In the genomic region with DNA sequence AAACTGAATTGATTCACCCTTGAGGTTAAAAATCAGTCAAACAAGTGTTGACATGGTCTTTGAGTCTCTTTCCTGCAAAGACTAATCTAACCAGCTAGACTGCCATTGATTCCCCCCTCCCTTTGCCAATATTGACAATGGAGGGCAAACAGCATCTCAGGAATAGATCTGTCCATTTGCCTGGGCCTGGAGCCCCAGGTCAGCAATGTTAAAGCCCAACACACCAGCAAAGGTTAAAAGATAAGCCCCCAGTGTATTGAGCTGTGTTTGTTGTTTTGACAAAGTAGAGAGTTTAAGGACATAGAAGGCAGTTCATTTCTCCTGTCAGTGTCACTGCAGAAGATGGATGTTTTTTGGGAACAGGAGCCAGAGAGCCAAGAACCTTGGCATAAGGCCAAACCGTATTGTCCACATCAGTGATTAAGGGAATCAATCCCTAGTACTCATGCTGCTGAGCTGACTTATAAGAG, we compare ENCODE assay signal across 1 cellular context.
TF ChIP-seq lines count a peak whose summit lies in the region.

No MANE protein-coding gene starts in this region.

TF ChIP-seq in HepG2, 621 proteins besides CTCF, POLR2A, EP300 and RAD21 (continued from another document and continues in another):
- TF ChIP-seq, protein P1, sequence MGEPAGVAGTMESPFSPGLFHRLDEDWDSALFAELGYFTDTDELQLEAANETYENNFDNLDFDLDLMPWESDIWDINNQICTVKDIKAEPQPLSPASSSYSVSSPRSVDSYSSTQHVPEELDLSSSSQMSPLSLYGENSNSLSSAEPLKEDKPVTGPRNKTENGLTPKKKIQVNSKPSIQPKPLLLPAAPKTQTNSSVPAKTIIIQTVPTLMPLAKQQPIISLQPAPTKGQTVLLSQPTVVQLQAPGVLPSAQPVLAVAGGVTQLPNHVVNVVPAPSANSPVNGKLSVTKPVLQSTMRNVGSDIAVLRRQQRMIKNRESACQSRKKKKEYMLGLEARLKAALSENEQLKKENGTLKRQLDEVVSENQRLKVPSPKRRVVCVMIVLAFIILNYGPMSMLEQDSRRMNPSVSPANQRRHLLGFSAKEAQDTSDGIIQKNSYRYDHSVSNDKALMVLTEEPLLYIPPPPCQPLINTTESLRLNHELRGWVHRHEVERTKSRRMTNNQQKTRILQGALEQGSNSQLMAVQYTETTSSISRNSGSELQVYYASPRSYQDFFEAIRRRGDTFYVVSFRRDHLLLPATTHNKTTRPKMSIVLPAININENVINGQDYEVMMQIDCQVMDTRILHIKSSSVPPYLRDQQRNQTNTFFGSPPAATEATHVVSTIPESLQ (CRISPR knock-in tag; conservative IDR thresholded peaks at IDR 0.05): 0 out of 2 replicates have a peak, but pooled peaks have one; percentile 44
- no peak for TF ChIP-seq CENPT (CRISPR knock-in tag; IDR thresholded peaks at IDR 0.05; ENCODE audit: low read depth)
- TF ChIP-seq RFXANK (CRISPR knock-in tag; IDR thresholded peaks at IDR 0.05): no peak
- TF ChIP-seq, protein P2, sequence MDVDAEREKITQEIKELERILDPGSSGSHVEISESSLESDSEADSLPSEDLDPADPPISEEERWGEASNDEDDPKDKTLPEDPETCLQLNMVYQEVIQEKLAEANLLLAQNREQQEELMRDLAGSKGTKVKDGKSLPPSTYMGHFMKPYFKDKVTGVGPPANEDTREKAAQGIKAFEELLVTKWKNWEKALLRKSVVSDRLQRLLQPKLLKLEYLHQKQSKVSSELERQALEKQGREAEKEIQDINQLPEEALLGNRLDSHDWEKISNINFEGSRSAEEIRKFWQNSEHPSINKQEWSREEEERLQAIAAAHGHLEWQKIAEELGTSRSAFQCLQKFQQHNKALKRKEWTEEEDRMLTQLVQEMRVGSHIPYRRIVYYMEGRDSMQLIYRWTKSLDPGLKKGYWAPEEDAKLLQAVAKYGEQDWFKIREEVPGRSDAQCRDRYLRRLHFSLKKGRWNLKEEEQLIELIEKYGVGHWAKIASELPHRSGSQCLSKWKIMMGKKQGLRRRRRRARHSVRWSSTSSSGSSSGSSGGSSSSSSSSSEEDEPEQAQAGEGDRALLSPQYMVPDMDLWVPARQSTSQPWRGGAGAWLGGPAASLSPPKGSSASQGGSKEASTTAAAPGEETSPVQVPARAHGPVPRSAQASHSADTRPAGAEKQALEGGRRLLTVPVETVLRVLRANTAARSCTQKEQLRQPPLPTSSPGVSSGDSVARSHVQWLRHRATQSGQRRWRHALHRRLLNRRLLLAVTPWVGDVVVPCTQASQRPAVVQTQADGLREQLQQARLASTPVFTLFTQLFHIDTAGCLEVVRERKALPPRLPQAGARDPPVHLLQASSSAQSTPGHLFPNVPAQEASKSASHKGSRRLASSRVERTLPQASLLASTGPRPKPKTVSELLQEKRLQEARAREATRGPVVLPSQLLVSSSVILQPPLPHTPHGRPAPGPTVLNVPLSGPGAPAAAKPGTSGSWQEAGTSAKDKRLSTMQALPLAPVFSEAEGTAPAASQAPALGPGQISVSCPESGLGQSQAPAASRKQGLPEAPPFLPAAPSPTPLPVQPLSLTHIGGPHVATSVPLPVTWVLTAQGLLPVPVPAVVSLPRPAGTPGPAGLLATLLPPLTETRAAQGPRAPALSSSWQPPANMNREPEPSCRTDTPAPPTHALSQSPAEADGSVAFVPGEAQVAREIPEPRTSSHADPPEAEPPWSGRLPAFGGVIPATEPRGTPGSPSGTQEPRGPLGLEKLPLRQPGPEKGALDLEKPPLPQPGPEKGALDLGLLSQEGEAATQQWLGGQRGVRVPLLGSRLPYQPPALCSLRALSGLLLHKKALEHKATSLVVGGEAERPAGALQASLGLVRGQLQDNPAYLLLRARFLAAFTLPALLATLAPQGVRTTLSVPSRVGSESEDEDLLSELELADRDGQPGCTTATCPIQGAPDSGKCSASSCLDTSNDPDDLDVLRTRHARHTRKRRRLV (CRISPR knock-in tag; IDR thresholded peaks at IDR 0.05): no peak
- TF ChIP-seq HIVEP1 (CRISPR knock-in tag; IDR thresholded peaks at IDR 0.05): no peak; the same call in 1 of the 2 replicates
- no peak for TF ChIP-seq ZNF10 (CRISPR knock-in tag; IDR thresholded peaks at IDR 0.05; ENCODE audit: borderline replicate concordance, low read depth)
- TF ChIP-seq GTF3A (CRISPR knock-in tag; conservative IDR thresholded peaks at IDR 0.05): no peak
- peak; percentile 68; the same call in 1 of the 2 replicates for TF ChIP-seq RCOR2 (CRISPR knock-in tag; IDR thresholded peaks at IDR 0.05)
- no peak for TF ChIP-seq TMF1 (CRISPR knock-in tag; IDR thresholded peaks at IDR 0.05; ENCODE audit: low read depth)
- TF ChIP-seq, protein P3, sequence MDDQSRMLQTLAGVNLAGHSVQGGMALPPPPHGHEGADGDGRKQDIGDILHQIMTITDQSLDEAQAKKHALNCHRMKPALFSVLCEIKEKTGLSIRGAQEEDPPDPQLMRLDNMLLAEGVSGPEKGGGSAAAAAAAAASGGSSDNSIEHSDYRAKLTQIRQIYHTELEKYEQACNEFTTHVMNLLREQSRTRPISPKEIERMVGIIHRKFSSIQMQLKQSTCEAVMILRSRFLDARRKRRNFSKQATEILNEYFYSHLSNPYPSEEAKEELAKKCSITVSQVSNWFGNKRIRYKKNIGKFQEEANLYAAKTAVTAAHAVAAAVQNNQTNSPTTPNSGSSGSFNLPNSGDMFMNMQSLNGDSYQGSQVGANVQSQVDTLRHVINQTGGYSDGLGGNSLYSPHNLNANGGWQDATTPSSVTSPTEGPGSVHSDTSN (CRISPR knock-in tag; IDR thresholded peaks at IDR 0.05; ENCODE audit: borderline replicate concordance): no peak
- peak; percentile 71 for TF ChIP-seq FOXC1 (CRISPR knock-in tag; IDR thresholded peaks at IDR 0.05; ENCODE audit: borderline replicate concordance)
- TF ChIP-seq, protein P4, sequence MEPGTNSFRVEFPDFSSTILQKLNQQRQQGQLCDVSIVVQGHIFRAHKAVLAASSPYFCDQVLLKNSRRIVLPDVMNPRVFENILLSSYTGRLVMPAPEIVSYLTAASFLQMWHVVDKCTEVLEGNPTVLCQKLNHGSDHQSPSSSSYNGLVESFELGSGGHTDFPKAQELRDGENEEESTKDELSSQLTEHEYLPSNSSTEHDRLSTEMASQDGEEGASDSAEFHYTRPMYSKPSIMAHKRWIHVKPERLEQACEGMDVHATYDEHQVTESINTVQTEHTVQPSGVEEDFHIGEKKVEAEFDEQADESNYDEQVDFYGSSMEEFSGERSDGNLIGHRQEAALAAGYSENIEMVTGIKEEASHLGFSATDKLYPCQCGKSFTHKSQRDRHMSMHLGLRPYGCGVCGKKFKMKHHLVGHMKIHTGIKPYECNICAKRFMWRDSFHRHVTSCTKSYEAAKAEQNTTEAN (CRISPR knock-in tag; conservative IDR thresholded peaks at IDR 0.05): no peak
- peak; percentile 82 for TF ChIP-seq FOXA1 (IDR thresholded peaks at IDR 0.05)
- TF ChIP-seq FOXA1 (CRISPR knock-in tag; IDR thresholded peaks at IDR 0.05): peak; percentile 86
- TF ChIP-seq ZNF709 (CRISPR knock-in tag; IDR thresholded peaks at IDR 0.05): peak; percentile 56; the same call in 1 of the 2 replicates
- TF ChIP-seq ZNF766 (CRISPR knock-in tag; IDR thresholded peaks at IDR 0.05; ENCODE audit: borderline replicate concordance): no peak
- TF ChIP-seq, protein P5, sequence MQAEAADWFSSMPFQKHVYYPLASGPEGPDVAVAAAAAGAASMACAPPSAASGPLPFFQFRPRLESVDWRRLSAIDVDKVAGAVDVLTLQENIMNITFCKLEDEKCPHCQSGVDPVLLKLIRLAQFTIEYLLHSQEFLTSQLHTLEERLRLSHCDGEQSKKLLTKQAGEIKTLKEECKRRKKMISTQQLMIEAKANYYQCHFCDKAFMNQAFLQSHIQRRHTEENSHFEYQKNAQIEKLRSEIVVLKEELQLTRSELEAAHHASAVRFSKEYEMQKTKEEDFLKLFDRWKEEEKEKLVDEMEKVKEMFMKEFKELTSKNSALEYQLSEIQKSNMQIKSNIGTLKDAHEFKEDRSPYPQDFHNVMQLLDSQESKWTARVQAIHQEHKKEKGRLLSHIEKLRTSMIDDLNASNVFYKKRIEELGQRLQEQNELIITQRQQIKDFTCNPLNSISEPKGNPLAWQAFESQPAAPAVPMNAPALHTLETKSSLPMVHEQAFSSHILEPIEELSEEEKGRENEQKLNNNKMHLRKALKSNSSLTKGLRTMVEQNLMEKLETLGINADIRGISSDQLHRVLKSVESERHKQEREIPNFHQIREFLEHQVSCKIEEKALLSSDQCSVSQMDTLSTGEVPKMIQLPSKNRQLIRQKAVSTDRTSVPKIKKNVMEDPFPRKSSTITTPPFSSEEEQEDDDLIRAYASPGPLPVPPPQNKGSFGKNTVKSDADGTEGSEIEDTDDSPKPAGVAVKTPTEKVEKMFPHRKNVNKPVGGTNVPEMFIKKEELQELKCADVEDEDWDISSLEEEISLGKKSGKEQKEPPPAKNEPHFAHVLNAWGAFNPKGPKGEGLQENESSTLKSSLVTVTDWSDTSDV (CRISPR knock-in tag; IDR thresholded peaks at IDR 0.05): no peak
- no peak for TF ChIP-seq FOXK2 (IDR thresholded peaks at IDR 0.05)
- TF ChIP-seq ZNF644 (CRISPR knock-in tag; IDR thresholded peaks at IDR 0.05; ENCODE audit: low read depth): peak; percentile 76
- TF ChIP-seq SMARCC2 (IDR thresholded peaks at IDR 0.05): no peak
- TF ChIP-seq, protein P6, sequence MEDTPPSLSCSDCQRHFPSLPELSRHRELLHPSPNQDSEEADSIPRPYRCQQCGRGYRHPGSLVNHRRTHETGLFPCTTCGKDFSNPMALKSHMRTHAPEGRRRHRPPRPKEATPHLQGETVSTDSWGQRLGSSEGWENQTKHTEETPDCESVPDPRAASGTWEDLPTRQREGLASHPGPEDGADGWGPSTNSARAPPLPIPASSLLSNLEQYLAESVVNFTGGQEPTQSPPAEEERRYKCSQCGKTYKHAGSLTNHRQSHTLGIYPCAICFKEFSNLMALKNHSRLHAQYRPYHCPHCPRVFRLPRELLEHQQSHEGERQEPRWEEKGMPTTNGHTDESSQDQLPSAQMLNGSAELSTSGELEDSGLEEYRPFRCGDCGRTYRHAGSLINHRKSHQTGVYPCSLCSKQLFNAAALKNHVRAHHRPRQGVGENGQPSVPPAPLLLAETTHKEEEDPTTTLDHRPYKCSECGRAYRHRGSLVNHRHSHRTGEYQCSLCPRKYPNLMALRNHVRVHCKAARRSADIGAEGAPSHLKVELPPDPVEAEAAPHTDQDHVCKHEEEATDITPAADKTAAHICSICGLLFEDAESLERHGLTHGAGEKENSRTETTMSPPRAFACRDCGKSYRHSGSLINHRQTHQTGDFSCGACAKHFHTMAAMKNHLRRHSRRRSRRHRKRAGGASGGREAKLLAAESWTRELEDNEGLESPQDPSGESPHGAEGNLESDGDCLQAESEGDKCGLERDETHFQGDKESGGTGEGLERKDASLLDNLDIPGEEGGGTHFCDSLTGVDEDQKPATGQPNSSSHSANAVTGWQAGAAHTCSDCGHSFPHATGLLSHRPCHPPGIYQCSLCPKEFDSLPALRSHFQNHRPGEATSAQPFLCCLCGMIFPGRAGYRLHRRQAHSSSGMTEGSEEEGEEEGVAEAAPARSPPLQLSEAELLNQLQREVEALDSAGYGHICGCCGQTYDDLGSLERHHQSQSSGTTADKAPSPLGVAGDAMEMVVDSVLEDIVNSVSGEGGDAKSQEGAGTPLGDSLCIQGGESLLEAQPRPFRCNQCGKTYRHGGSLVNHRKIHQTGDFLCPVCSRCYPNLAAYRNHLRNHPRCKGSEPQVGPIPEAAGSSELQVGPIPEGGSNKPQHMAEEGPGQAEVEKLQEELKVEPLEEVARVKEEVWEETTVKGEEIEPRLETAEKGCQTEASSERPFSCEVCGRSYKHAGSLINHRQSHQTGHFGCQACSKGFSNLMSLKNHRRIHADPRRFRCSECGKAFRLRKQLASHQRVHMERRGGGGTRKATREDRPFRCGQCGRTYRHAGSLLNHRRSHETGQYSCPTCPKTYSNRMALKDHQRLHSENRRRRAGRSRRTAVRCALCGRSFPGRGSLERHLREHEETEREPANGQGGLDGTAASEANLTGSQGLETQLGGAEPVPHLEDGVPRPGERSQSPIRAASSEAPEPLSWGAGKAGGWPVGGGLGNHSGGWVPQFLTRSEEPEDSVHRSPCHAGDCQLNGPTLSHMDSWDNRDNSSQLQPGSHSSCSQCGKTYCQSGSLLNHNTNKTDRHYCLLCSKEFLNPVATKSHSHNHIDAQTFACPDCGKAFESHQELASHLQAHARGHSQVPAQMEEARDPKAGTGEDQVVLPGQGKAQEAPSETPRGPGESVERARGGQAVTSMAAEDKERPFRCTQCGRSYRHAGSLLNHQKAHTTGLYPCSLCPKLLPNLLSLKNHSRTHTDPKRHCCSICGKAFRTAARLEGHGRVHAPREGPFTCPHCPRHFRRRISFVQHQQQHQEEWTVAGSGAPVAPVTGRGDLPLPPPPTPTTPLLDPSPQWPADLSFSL (CRISPR knock-in tag; IDR thresholded peaks at IDR 0.05): no peak
- peak; percentile 91 for TF ChIP-seq PHF21A (CRISPR knock-in tag; IDR thresholded peaks at IDR 0.05)
- no peak for TF ChIP-seq ZKSCAN5 (CRISPR knock-in tag; IDR thresholded peaks at IDR 0.05)
- TF ChIP-seq ZNF431 (CRISPR knock-in tag; IDR thresholded peaks at IDR 0.05; ENCODE audit: borderline replicate concordance, low read depth): peak; percentile 51; the same call in 1 of the 2 replicates
- TF ChIP-seq, protein P7, sequence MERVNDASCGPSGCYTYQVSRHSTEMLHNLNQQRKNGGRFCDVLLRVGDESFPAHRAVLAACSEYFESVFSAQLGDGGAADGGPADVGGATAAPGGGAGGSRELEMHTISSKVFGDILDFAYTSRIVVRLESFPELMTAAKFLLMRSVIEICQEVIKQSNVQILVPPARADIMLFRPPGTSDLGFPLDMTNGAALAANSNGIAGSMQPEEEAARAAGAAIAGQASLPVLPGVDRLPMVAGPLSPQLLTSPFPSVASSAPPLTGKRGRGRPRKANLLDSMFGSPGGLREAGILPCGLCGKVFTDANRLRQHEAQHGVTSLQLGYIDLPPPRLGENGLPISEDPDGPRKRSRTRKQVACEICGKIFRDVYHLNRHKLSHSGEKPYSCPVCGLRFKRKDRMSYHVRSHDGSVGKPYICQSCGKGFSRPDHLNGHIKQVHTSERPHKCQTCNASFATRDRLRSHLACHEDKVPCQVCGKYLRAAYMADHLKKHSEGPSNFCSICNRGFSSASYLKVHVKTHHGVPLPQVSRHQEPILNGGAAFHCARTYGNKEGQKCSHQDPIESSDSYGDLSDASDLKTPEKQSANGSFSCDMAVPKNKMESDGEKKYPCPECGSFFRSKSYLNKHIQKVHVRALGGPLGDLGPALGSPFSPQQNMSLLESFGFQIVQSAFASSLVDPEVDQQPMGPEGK (CRISPR knock-in tag; IDR thresholded peaks at IDR 0.05): peak; percentile 84
- TF ChIP-seq, protein P8, sequence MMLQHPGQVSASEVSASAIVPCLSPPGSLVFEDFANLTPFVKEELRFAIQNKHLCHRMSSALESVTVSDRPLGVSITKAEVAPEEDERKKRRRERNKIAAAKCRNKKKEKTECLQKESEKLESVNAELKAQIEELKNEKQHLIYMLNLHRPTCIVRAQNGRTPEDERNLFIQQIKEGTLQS (CRISPR knock-in tag; IDR thresholded peaks at IDR 0.05): no peak
- TF ChIP-seq SMYD3 (CRISPR knock-in tag; IDR thresholded peaks at IDR 0.05): no peak
- 0 out of 2 replicates have a peak, but pooled peaks have one; percentile 27 for TF ChIP-seq ELF4 (CRISPR knock-in tag; IDR thresholded peaks at IDR 0.05; ENCODE audit: borderline replicate concordance)
- no peak for TF ChIP-seq ARHGAP35 (CRISPR knock-in tag; IDR thresholded peaks at IDR 0.05; ENCODE audit: borderline replicate concordance)
- no peak for TF ChIP-seq ZNF883 (CRISPR knock-in tag; IDR thresholded peaks at IDR 0.05; ENCODE audit: not compliant biosample characterization)
- TF ChIP-seq ZNF776 (CRISPR knock-in tag; IDR thresholded peaks at IDR 0.05): no peak
- 0 out of 2 replicates have a peak, but pooled peaks have one; percentile 58 for TF ChIP-seq KDM3A (CRISPR knock-in tag; IDR thresholded peaks at IDR 0.05; ENCODE audit: low read depth)
- TF ChIP-seq DNMT1 (CRISPR knock-in tag; IDR thresholded peaks at IDR 0.05): no peak
- no peak for TF ChIP-seq ZBTB8A (CRISPR knock-in tag; IDR thresholded peaks at IDR 0.05; ENCODE audit: borderline replicate concordance, low read depth)
- no peak for TF ChIP-seq GTF2F1 (IDR thresholded peaks at IDR 0.05; ENCODE audit: low read length)
- no peak for TF ChIP-seq XRCC5 (optimal IDR thresholded peaks at IDR 0.05; ENCODE audit: low read length)
